In the genomic region with DNA sequence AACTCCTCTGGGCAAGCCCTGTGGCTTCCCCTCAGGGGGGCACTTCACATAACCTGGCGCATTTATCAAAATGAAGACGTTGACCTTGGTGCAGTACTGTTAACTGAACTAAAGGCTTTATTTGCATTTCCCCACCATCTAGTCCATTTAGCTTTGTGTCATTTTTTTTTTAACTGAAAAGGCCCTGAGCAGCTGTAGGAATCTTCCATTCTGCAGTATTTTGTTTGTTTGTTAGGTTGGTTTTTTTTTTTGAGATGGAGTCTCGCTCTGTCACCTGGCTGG, we compare ENCODE assay signal across 1 cellular context.
A peak's percentile ranks its signal among the peaks of the same experiment; 100 is the strongest.
TF ChIP-seq lines count a peak whose summit lies in the region.

No MANE protein-coding gene starts in this region.

TF ChIP-seq in HepG2, 621 proteins besides CTCF, POLR2A, EP300 and RAD21 (continued from another document and continues in another):
- TF ChIP-seq, protein P1, sequence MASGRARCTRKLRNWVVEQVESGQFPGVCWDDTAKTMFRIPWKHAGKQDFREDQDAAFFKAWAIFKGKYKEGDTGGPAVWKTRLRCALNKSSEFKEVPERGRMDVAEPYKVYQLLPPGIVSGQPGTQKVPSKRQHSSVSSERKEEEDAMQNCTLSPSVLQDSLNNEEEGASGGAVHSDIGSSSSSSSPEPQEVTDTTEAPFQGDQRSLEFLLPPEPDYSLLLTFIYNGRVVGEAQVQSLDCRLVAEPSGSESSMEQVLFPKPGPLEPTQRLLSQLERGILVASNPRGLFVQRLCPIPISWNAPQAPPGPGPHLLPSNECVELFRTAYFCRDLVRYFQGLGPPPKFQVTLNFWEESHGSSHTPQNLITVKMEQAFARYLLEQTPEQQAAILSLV (CRISPR knock-in tag; IDR thresholded peaks at IDR 0.05; ENCODE audit: borderline replicate concordance) = no peak
- TF ChIP-seq, protein P2, sequence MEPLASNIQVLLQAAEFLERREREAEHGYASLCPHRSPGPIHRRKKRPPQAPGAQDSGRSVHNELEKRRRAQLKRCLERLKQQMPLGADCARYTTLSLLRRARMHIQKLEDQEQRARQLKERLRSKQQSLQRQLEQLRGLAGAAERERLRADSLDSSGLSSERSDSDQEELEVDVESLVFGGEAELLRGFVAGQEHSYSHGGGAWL (CRISPR knock-in tag; IDR thresholded peaks at IDR 0.05) = no peak
- TF ChIP-seq, protein P3, sequence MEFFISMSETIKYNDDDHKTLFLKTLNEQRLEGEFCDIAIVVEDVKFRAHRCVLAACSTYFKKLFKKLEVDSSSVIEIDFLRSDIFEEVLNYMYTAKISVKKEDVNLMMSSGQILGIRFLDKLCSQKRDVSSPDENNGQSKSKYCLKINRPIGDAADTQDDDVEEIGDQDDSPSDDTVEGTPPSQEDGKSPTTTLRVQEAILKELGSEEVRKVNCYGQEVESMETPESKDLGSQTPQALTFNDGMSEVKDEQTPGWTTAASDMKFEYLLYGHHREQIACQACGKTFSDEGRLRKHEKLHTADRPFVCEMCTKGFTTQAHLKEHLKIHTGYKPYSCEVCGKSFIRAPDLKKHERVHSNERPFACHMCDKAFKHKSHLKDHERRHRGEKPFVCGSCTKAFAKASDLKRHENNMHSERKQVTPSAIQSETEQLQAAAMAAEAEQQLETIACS (CRISPR knock-in tag; IDR thresholded peaks at IDR 0.05) = no peak
- TF ChIP-seq, protein P4, sequence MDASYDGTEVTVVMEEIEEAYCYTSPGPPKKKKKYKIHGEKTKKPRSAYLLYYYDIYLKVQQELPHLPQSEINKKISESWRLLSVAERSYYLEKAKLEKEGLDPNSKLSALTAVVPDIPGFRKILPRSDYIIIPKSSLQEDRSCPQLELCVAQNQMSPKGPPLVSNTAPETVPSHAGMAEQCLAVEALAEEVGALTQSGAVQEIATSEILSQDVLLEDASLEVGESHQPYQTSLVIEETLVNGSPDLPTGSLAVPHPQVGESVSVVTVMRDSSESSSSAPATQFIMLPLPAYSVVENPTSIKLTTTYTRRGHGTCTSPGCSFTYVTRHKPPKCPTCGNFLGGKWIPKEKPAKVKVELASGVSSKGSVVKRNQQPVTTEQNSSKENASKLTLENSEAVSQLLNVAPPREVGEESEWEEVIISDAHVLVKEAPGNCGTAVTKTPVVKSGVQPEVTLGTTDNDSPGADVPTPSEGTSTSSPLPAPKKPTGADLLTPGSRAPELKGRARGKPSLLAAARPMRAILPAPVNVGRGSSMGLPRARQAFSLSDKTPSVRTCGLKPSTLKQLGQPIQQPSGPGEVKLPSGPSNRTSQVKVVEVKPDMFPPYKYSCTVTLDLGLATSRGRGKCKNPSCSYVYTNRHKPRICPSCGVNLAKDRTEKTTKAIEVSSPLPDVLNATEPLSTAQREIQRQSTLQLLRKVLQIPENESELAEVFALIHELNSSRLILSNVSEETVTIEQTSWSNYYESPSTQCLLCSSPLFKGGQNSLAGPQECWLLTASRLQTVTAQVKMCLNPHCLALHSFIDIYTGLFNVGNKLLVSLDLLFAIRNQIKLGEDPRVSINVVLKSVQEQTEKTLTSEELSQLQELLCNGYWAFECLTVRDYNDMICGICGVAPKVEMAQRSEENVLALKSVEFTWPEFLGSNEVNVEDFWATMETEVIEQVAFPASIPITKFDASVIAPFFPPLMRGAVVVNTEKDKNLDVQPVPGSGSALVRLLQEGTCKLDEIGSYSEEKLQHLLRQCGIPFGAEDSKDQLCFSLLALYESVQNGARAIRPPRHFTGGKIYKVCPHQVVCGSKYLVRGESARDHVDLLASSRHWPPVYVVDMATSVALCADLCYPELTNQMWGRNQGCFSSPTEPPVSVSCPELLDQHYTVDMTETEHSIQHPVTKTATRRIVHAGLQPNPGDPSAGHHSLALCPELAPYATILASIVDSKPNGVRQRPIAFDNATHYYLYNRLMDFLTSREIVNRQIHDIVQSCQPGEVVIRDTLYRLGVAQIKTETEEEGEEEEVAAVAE (CRISPR knock-in tag; IDR thresholded peaks at IDR 0.05; ENCODE audit: borderline replicate concordance) = no peak
- TF ChIP-seq KLF6 (CRISPR knock-in tag; IDR thresholded peaks at IDR 0.05) (no peak), RARA (CRISPR knock-in tag; IDR thresholded peaks at IDR 0.05) (0 out of 2 replicates have a peak, but pooled peaks have one; percentile 6), ZNF615 (CRISPR knock-in tag; IDR thresholded peaks at IDR 0.05; ENCODE audit: borderline replicate concordance) (no peak), ELF1 (CRISPR knock-in tag; IDR thresholded peaks at IDR 0.05) (peak; percentile 9; the same call in 1 of the 2 replicates), GLI4 (CRISPR knock-in tag; IDR thresholded peaks at IDR 0.05; ENCODE audit: borderline replicate concordance) (no peak), ZEB1 (IDR thresholded peaks at IDR 0.05; ENCODE audit: insufficient replicate concordance, low read depth) (no peak), SIX4 (CRISPR knock-in tag; IDR thresholded peaks at IDR 0.05) (no peak), TCF12 (IDR thresholded peaks at IDR 0.05) (no peak), TCF12 (CRISPR knock-in tag; IDR thresholded peaks at IDR 0.05) (no peak), U2AF1 (optimal IDR thresholded peaks at IDR 0.05; ENCODE audit: low read depth, low read length) (no peak), TOE1 (CRISPR knock-in tag; IDR thresholded peaks at IDR 0.05) (no peak), RBAK (CRISPR knock-in tag; IDR thresholded peaks at IDR 0.05) (no peak), ZNF234 (CRISPR knock-in tag; conservative IDR thresholded peaks at IDR 0.05) (no peak), ZNF30 (CRISPR knock-in tag; IDR thresholded peaks at IDR 0.05) (no peak), SAP130 (CRISPR knock-in tag; IDR thresholded peaks at IDR 0.05; ENCODE audit: low read depth) (0 out of 2 replicates have a peak, but pooled peaks have one; percentile 31), CCAR2 (optimal IDR thresholded peaks at IDR 0.05; ENCODE audit: low read depth, low read length) (no peak), PHF5A (CRISPR knock-in tag; IDR thresholded peaks at IDR 0.05; ENCODE audit: low read depth, unreplicated experiment) (no peak), TCF7 (IDR thresholded peaks at IDR 0.05; ENCODE audit: low read depth) (no peak), ETV6 (CRISPR knock-in tag; conservative IDR thresholded peaks at IDR 0.05) (no peak), CHD4 (IDR thresholded peaks at IDR 0.05; ENCODE audit: borderline replicate concordance, low read length) (no peak), RFX5 (IDR thresholded peaks at IDR 0.05; ENCODE audit: low read depth, low read length) (no peak), ZMYM3 (CRISPR knock-in tag; IDR thresholded peaks at IDR 0.05) (no peak), MED1 (CRISPR knock-in tag; IDR thresholded peaks at IDR 0.05) (peak; percentile 48), ZNF768 (CRISPR knock-in tag; IDR thresholded peaks at IDR 0.05) (no peak), HNRNPUL1 (IDR thresholded peaks at IDR 0.05; ENCODE audit: low read depth, low read length) (no peak)
- TF ChIP-seq, protein P5, sequence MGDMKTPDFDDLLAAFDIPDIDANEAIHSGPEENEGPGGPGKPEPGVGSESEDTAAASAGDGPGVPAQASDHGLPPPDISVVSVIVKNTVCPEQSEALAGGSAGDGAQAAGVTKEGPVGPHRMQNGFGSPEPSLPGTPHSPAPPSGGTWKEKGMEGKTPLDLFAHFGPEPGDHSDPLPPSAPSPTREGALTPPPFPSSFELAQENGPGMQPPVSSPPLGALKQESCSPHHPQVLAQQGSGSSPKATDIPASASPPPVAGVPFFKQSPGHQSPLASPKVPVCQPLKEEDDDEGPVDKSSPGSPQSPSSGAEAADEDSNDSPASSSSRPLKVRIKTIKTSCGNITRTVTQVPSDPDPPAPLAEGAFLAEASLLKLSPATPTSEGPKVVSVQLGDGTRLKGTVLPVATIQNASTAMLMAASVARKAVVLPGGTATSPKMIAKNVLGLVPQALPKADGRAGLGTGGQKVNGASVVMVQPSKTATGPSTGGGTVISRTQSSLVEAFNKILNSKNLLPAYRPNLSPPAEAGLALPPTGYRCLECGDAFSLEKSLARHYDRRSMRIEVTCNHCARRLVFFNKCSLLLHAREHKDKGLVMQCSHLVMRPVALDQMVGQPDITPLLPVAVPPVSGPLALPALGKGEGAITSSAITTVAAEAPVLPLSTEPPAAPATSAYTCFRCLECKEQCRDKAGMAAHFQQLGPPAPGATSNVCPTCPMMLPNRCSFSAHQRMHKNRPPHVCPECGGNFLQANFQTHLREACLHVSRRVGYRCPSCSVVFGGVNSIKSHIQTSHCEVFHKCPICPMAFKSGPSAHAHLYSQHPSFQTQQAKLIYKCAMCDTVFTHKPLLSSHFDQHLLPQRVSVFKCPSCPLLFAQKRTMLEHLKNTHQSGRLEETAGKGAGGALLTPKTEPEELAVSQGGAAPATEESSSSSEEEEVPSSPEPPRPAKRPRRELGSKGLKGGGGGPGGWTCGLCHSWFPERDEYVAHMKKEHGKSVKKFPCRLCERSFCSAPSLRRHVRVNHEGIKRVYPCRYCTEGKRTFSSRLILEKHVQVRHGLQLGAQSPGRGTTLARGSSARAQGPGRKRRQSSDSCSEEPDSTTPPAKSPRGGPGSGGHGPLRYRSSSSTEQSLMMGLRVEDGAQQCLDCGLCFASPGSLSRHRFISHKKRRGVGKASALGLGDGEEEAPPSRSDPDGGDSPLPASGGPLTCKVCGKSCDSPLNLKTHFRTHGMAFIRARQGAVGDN (CRISPR knock-in tag; IDR thresholded peaks at IDR 0.05) = 0 out of 2 replicates have a peak, but pooled peaks have one; percentile 5
- TF ChIP-seq, protein P6, sequence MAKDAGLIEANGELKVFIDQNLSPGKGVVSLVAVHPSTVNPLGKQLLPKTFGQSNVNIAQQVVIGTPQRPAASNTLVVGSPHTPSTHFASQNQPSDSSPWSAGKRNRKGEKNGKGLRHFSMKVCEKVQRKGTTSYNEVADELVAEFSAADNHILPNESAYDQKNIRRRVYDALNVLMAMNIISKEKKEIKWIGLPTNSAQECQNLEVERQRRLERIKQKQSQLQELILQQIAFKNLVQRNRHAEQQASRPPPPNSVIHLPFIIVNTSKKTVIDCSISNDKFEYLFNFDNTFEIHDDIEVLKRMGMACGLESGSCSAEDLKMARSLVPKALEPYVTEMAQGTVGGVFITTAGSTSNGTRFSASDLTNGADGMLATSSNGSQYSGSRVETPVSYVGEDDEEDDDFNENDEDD (CRISPR knock-in tag; IDR thresholded peaks at IDR 0.05; ENCODE audit: borderline replicate concordance) = no peak
- TF ChIP-seq, protein P7, sequence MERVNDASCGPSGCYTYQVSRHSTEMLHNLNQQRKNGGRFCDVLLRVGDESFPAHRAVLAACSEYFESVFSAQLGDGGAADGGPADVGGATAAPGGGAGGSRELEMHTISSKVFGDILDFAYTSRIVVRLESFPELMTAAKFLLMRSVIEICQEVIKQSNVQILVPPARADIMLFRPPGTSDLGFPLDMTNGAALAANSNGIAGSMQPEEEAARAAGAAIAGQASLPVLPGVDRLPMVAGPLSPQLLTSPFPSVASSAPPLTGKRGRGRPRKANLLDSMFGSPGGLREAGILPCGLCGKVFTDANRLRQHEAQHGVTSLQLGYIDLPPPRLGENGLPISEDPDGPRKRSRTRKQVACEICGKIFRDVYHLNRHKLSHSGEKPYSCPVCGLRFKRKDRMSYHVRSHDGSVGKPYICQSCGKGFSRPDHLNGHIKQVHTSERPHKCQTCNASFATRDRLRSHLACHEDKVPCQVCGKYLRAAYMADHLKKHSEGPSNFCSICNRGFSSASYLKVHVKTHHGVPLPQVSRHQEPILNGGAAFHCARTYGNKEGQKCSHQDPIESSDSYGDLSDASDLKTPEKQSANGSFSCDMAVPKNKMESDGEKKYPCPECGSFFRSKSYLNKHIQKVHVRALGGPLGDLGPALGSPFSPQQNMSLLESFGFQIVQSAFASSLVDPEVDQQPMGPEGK (CRISPR knock-in tag; IDR thresholded peaks at IDR 0.05) = 0 out of 2 replicates have a peak, but pooled peaks have one; percentile 23
- TF ChIP-seq, protein P8, sequence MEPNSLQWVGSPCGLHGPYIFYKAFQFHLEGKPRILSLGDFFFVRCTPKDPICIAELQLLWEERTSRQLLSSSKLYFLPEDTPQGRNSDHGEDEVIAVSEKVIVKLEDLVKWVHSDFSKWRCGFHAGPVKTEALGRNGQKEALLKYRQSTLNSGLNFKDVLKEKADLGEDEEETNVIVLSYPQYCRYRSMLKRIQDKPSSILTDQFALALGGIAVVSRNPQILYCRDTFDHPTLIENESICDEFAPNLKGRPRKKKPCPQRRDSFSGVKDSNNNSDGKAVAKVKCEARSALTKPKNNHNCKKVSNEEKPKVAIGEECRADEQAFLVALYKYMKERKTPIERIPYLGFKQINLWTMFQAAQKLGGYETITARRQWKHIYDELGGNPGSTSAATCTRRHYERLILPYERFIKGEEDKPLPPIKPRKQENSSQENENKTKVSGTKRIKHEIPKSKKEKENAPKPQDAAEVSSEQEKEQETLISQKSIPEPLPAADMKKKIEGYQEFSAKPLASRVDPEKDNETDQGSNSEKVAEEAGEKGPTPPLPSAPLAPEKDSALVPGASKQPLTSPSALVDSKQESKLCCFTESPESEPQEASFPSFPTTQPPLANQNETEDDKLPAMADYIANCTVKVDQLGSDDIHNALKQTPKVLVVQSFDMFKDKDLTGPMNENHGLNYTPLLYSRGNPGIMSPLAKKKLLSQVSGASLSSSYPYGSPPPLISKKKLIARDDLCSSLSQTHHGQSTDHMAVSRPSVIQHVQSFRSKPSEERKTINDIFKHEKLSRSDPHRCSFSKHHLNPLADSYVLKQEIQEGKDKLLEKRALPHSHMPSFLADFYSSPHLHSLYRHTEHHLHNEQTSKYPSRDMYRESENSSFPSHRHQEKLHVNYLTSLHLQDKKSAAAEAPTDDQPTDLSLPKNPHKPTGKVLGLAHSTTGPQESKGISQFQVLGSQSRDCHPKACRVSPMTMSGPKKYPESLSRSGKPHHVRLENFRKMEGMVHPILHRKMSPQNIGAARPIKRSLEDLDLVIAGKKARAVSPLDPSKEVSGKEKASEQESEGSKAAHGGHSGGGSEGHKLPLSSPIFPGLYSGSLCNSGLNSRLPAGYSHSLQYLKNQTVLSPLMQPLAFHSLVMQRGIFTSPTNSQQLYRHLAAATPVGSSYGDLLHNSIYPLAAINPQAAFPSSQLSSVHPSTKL (CRISPR knock-in tag; IDR thresholded peaks at IDR 0.05) = peak; percentile 33; the same call in 1 of the 2 replicates
- TF ChIP-seq, protein P9, sequence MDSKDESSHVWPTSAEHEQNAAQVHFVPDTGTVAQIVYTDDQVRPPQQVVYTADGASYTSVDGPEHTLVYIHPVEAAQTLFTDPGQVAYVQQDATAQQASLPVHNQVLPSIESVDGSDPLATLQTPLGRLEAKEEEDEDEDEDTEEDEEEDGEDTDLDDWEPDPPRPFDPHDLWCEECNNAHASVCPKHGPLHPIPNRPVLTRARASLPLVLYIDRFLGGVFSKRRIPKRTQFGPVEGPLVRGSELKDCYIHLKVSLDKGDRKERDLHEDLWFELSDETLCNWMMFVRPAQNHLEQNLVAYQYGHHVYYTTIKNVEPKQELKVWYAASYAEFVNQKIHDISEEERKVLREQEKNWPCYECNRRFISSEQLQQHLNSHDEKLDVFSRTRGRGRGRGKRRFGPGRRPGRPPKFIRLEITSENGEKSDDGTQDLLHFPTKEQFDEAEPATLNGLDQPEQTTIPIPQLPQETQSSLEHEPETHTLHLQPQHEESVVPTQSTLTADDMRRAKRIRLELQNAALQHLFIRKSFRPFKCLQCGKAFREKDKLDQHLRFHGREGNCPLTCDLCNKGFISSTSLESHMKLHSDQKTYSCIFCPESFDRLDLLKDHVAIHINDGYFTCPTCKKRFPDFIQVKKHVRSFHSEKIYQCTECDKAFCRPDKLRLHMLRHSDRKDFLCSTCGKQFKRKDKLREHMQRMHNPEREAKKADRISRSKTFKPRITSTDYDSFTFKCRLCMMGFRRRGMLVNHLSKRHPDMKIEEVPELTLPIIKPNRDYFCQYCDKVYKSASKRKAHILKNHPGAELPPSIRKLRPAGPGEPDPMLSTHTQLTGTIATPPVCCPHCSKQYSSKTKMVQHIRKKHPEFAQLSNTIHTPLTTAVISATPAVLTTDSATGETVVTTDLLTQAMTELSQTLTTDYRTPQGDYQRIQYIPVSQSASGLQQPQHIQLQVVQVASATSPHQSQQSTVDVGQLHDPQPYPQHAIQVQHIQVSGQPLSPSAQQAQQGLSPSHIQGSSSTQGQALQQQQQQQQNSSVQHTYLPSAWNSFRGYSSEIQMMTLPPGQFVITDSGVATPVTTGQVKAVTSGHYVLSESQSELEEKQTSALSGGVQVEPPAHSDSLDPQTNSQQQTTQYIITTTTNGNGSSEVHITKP (CRISPR knock-in tag; IDR thresholded peaks at IDR 0.05; ENCODE audit: low read depth) = 0 out of 2 replicates have a peak, but pooled peaks have one; percentile 46
